In the genomic region with DNA sequence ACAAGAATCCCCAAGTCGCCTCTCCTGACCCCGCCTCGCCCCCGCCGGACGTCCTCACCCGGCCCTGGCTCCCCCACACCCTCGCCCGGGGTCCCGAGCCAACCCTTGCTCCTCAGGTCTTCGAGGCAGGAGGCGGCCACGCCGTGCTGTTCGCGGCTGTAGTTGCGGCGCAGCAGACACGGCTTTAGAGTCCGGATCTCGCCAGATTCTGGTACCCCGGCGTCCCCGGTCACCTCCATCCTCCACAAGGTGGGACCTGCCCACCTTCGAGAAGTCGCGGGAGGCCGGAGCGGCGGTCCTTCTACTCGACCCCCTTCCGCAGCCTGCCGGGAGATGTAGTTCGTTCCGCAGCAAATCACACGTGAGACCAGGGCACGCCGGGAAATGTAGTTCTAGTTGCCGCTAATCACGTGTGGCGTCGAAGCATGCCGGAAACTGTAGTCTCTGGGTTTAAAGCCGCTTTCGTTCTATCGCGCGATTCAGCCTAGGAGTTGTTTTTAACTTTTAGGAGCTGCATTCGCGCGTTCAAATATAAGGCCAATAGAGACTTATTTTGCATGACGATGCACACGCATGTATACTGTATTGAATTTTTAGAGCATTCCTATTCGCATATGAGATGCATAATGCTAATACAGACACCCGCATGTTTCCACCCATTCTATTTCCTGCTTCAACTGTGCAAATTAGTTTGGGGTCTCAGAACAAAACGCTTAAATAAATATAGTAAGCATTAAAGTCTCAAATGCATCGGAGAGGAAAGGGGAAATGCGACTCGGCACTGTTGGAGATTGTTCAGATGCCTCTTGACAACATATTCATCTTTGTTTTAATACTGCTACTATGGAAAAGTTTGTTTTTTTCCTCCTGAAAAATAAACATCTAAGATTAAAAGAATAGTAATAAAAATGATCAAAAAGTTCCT, we compare ENCODE assay signal across 8 cellular contexts. TPM values are rescaled to one million over a fixed set of nuclear protein-coding genes. Genes with fewer than 3 reads are reported as not detected.
A peak's percentile ranks its signal among the peaks of the same experiment; 100 is the strongest.
DNase-seq lines count a peak whose midpoint lies in the region; ATAC-seq and TF ChIP-seq lines count a peak whose summit lies in the region.

A gene with protein sequence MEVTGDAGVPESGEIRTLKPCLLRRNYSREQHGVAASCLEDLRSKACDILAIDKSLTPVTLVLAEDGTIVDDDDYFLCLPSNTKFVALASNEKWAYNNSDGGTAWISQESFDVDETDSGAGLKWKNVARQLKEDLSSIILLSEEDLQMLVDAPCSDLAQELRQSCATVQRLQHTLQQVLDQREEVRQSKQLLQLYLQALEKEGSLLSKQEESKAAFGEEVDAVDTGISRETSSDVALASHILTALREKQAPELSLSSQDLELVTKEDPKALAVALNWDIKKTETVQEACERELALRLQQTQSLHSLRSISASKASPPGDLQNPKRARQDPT (minus strand): TSS at position 310 of the 925 bp plus-strand sequence. CDS start 71 bp downstream, at position 239.

- CTCF ChIA-PET in PC-9 (lab: Charles Lee): interaction anchor here (0.5 to 0.6 kb wide), 2 partner anchors 43 to 1173 kb away, joined by 3 to 12 read pairs; no protein-coding TSS in a partner anchor

- H3K4me3 ChIP-seq in Jurkat, Clone E6-1 (ENCODE audit: low read length): peak within 1 kb of the TSS; percentile 84
- H3K4me3 ChIP-seq in PC-9 (peak within 1 kb of the TSS; percentile 64), esophagus (ENCODE audit: low read depth in 1 of 2, low read length in 2 of 2) (peak within 1 kb of the TSS; percentile 64 to 86), mucosa of stomach (ENCODE audit: low read length) (peak within 1 kb of the TSS; percentile 61)

- H2AFZ ChIP-seq in PC-9: peak within 1 kb of the TSS; percentile 81

- no peaks in the 10 kb centered on the region for H3K36me3 ChIP-seq in PC-9 (ENCODE audit: low read depth)
- H3K36me3 ChIP-seq in esophagus (ENCODE audit: control insufficient read depth in 2 of 2, insufficient read depth in 2 of 2, low read length in 1 of 2): peaks cover 0 to 11% of the 10 kb centered on the region in 2 donors
- no peaks in the 10 kb centered on the region for H3K36me3 ChIP-seq in mucosa of stomach (ENCODE audit: control insufficient read depth, insufficient read depth, low read length)

- H3K4me1 ChIP-seq in PC-9 (replicated peaks; ENCODE audit: insufficient read depth) (peaks cover 17% of the 10 kb centered on the region), esophagus (ENCODE audit: control insufficient read depth in 2 of 2, insufficient read depth in 2 of 2, low read length in 1 of 2) (peaks cover 0 to 3% of the 10 kb centered on the region in 2 donors), mucosa of stomach (ENCODE audit: control insufficient read depth, insufficient read depth, low read length) (peaks cover 11% of the 10 kb centered on the region)

- intact Hi-C loops in PC-9 (cut with micrococcal nuclease; ENCODE audit: unreplicated experiment): no loop called here

- WGBS in esophagus, 2 donors: 1% methylated on average over 59 of the region's 59 CpGs

- peak within 1 kb of the TSS; percentile 84 for H3K4me2 ChIP-seq in PC-9

- peaks cover 4% of the 10 kb centered on the region; the same call in 1 of the 2 replicates for H4K20me1 ChIP-seq in PC-9 (ENCODE audit: insufficient read depth)

- H3K27me3 ChIP-seq in PC-9 (ENCODE audit: insufficient read depth, low read depth) (no peaks in the 10 kb centered on the region), esophagus (ENCODE audit: control insufficient read depth in 1 of 2, insufficient read depth in 2 of 2, low read length in 2 of 2) (no peaks in the 10 kb centered on the region), mucosa of stomach (ENCODE audit: control insufficient read depth, insufficient read depth, low read length) (no peaks in the 10 kb centered on the region)

- H3K9ac ChIP-seq in mucosa of stomach (ENCODE audit: low read length): peak within 1 kb of the TSS; percentile 71

- peaks cover 12% of the 10 kb centered on the region; the same call in 1 of the 2 replicates for H3F3A ChIP-seq in PC-9 (ENCODE audit: insufficient read depth, low read depth)

- no peaks in the 10 kb centered on the region for H3K9me2 ChIP-seq in PC-9 (ENCODE audit: insufficient read depth)

- POLR2A ChIA-PET in PC-9 (lab: Charles Lee; ENCODE audit: unreplicated experiment): interaction anchor here (0.7 kb wide), 1 partner anchor 260 kb away, joined by 5 read pairs; no protein-coding TSS in a partner anchor

- H3K9me3 ChIP-seq in PC-9 (ENCODE audit: insufficient read depth, low read depth): no peaks in the 10 kb centered on the region
- H3K9me3 ChIP-seq in esophagus (ENCODE audit: control insufficient read depth in 2 of 2, insufficient read depth in 1 of 2, low read depth in 1 of 2, low read length in 1 of 2): no peaks in the 10 kb centered on the region
- H3K9me3 ChIP-seq in mucosa of stomach (ENCODE audit: control insufficient read depth, low read length): no peaks in the 10 kb centered on the region

- no TSS peak for BruUV-seq in PC-9 (replicated peaks; lab: Mats Ljungman, UMichigan)

- DNase-seq in DMS 273 (lab: John Stamatoyannopoulos, UW; ENCODE audit: unreplicated experiment) (peak; percentile 99), PC-9 (peak; percentile 87 to 88)
- DNase-seq in Jurkat, Clone E6-1 (ENCODE audit: low read depth, low spot score): peak; percentile 96
- DNase-seq in activated T-cell treated with anti-CD3 and anti-CD28 coated beads, Interleukin-2, amount 50 U/mL, for 1 hour: peak; percentile 86
- peak; percentile 76 to 84 for DNase-seq in stimulated activated CD8-positive, alpha-beta memory T cell treated with anti-CD3 and anti-CD28 coated beads, Interleukin-7, amount 100 ng/mL, for 1 hour (ENCODE audit: low read depth in 2 of 2)

- H3K27ac ChIP-seq in PC-9 (peak within 1 kb of the TSS; percentile 60), esophagus (ENCODE audit: low read depth in 2 of 2, low read length in 1 of 2) (peak within 1 kb of the TSS; percentile 69 to 82)

- TF ChIP-seq CTCF in PC-9 (conservative IDR thresholded peaks at IDR 0.05): no peak

- H3K79me2 ChIP-seq in PC-9 (ENCODE audit: low read depth): peaks cover 36% of the 10 kb centered on the region

- peak; percentile 73 for ATAC-seq in GM21529 (IDR thresholded peaks at IDR 0.05; ENCODE audit: unreplicated experiment)

RNA-seq across cellular contexts. Expression of the gene that starts here (rescaled TPM):
- polyA plus RNA-seq in Jurkat, Clone E6-1 (2012; ENCODE audit: insufficient read depth, insufficient read length): 50.4 TPM
- total RNA-seq in PC-9 (2021): 35.2 and 36.8 TPM in 2 replicates
- 10 to 100 TPM; 11.2 to 20.0 TPM for polyA plus RNA-seq in esophagus

Comparison
In these comparisons a context has a peak if more than half of its experiments do, and no peak if none do; other contexts are left out.
1. Peak in every context shown above with its lines: DNase-seq, ATAC-seq, H3K4me3 ChIP-seq and H3K27ac ChIP-seq.